In the genomic region with DNA sequence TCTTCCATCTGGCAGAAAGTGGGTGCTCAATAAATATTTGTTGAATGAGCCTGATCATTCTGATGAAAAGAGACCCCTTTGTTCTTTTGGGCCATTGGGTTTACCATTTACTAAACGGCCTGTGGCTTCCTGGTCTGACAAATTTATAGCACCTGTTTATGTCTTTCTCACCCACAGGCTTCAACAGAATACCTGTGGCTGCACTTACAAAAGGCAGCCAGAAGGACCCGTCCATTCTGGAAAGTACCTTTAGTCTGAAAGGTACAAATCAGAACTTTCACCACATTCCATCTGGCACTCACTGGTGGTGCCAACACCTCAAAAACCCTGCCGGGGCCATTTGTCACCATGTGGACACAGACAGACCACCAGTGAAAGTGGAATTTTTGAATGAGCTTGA, we compare ENCODE assay signal across 17 cellular contexts.
DNase-seq lines count a peak whose midpoint lies in the region; ATAC-seq, FAIRE-seq and TF ChIP-seq lines count a peak whose summit lies in the region.
"Had no signal": no experiment of that assay in that cellular context is flagged by ENCODE, and none has a peak within 500 bp of the region (broad histone marks: within the 10 kb centered on the region; RNA-seq: fewer than 3 reads in every experiment).

No MANE protein-coding gene starts in this region.

- intact Hi-C loops in GM12878 (cut with micrococcal nuclease; ENCODE audit: unreplicated experiment) = no loop called here

- ATAC-seq in A549 (no peak), GM12878 (peak; percentile 62), HG03521 (IDR thresholded peaks at IDR 0.05; ENCODE audit: unreplicated experiment) (no peak)
- ATAC-seq in activated naive CD8-positive, alpha-beta T cell treated with anti-CD3 and anti-CD28 coated beads, Interleukin-2, amount 50 U/mL, for 24 hours = no peak

- H2AFZ ChIP-seq in GM12878 (ENCODE audit: control insufficient read depth, low read depth, low read length) = no peak overlapping the region
- no peak overlapping the region for H2AFZ ChIP-seq in osteoblast (ENCODE audit: low read length)

- H3K27ac Mint-ChIP-seq in HFFc6 = peak overlapping the region; percentile 70
- H3K27ac Mint-ChIP-seq in activated naive CD8-positive, alpha-beta T cell treated with anti-CD3 and anti-CD28 coated beads, Interleukin-2, amount 50 U/mL, for 24 hours = no peak overlapping the region
- H3K27ac Mint-ChIP-seq: CD8-positive, alpha-beta memory T cell had no signal

- POLR2A ChIA-PET in A549 (lab: Yijun Ruan, JAX) (no interaction called here), GM12878 (lab: Charles Lee) (no interaction called here)

- TF ChIP-seq POLR2A in A549 (IDR thresholded peaks at IDR 0.05; ENCODE audit: low read length) (no peak), GM12878 (IDR thresholded peaks at IDR 0.05; ENCODE audit: low read depth, low read length) (no peak)

- H3K27ac ChIP-seq in A549 (peak overlapping the region; percentile 64 to 84), GM12878 (ENCODE audit: control insufficient read depth, insufficient read depth) (no peak overlapping the region), osteoblast (ENCODE audit: low read depth, low read length) (peak overlapping the region; percentile 89)

- no peaks in the 10 kb centered on the region for H3K27me3 ChIP-seq in GM12878 (replicated peaks in 1 of 2; ENCODE audit: control insufficient read depth in 2 of 2, insufficient read depth in 2 of 2, low read length in 1 of 2)
- no peaks in the 10 kb centered on the region for H3K27me3 ChIP-seq in osteoblast (ENCODE audit: insufficient read depth, low read length)

- TF ChIP-seq EP300 in A549 (IDR thresholded peaks at IDR 0.05) (no peak), GM12878 (IDR thresholded peaks at IDR 0.05; ENCODE audit: borderline replicate concordance in 1 of 2, control insufficient read depth in 1 of 2, low read depth in 2 of 2, low read length in 2 of 2) (no peak)

- H3K4me1 ChIP-seq in A549 (peaks cover 61% of the 10 kb centered on the region), GM12878 (ENCODE audit: control insufficient read depth, insufficient read depth, low read length) (no peaks in the 10 kb centered on the region), osteoblast (ENCODE audit: insufficient read depth, low read length) (peaks cover 61% of the 10 kb centered on the region)

- no peak for TF ChIP-seq CTCF in A549 (IDR thresholded peaks at IDR 0.05)
- TF ChIP-seq CTCF in HFFc6 (IDR thresholded peaks at IDR 0.05) = no peak
- TF ChIP-seq CTCF in GM12878 (IDR thresholded peaks at IDR 0.05 in 2 of 3, conservative IDR thresholded peaks at IDR 0.05 in 1 of 3; ENCODE audit: control insufficient read depth in 2 of 3, extremely low read depth in 1 of 3, insufficient read depth in 1 of 3, low read depth in 3 of 3, low read length in 3 of 3) = no peak
- no peak for TF ChIP-seq CTCF in osteoblast (IDR thresholded peaks at IDR 0.05; ENCODE audit: extremely low read depth, low read depth, low read length)
- TF ChIP-seq CTCF in D721Med (IDR thresholded peaks at IDR 0.05; ENCODE audit: insufficient read depth, missing control alignments) = no peak

- H3K9me3 ChIP-seq in A549 = peaks cover 8% of the 10 kb centered on the region; the same call in 2 of the 3 replicates
- no peaks in the 10 kb centered on the region for H3K9me3 ChIP-seq in GM12878 (replicated peaks; ENCODE audit: control insufficient read depth, insufficient read depth, low read length)
- H3K9me3 ChIP-seq in osteoblast (ENCODE audit: low read depth, low read length) = no peaks in the 10 kb centered on the region

- H3K79me2 ChIP-seq in GM12878 (ENCODE audit: control insufficient read depth, insufficient read depth, low read length) (no peaks in the 10 kb centered on the region), osteoblast (ENCODE audit: insufficient read depth, low read length) (no peaks in the 10 kb centered on the region)

- WGBS in A549 (ENCODE audit: missing lambda C conversion rate) = 77% methylated on average over 3 of the region's 3 CpGs
- 16% methylated on average over 3 of the region's 3 CpGs for WGBS in GM12878 (ENCODE audit: insufficient coverage, insufficient replicate concordance, low lambda C conversion rate, missing lambda C conversion rate)

- peaks cover 5% of the 10 kb centered on the region; the same call in 1 of the 2 replicates for H3K36me3 Mint-ChIP-seq in HFFc6 (ENCODE audit: low read depth)
- no peaks in the 10 kb centered on the region for H3K36me3 Mint-ChIP-seq in activated naive CD8-positive, alpha-beta T cell treated with anti-CD3 and anti-CD28 coated beads, Interleukin-2, amount 50 U/mL, for 24 hours (ENCODE audit: low read depth)
- H3K36me3 Mint-ChIP-seq: CD8-positive, alpha-beta memory T cell had no signal

- no peak overlapping the region for H3K4me3 Mint-ChIP-seq in HFFc6
- no peak overlapping the region for H3K4me3 Mint-ChIP-seq in activated naive CD8-positive, alpha-beta T cell treated with anti-CD3 and anti-CD28 coated beads, Interleukin-2, amount 50 U/mL, for 24 hours
- H3K4me3 Mint-ChIP-seq: CD8-positive, alpha-beta memory T cell had no signal

- CTCF ChIA-PET in A549 (lab: Yijun Ruan, JAX) (interaction anchor here (1.0 to 4.5 kb wide), 2 partner anchors 86 to 1130 kb away, joined by 3 to 29 read pairs; partner anchors contain the start of gene MEIS1), GM12878 (lab: Yijun Ruan, JAX) (no interaction called here)

- H3K9me3 Mint-ChIP-seq in HFFc6 = no peaks in the 10 kb centered on the region
- peaks cover 4% of the 10 kb centered on the region for H3K9me3 Mint-ChIP-seq in activated naive CD8-positive, alpha-beta T cell treated with anti-CD3 and anti-CD28 coated beads, Interleukin-2, amount 50 U/mL, for 24 hours

- SMC1A ChIA-PET in GM12878 (lab: Charles Lee; ENCODE audit: uncharacterized antibody, unreplicated experiment) = no interaction called here

- BruUV-seq in GM12878 (replicated peaks; lab: Mats Ljungman, UMichigan) = no TSS peak

- no peaks in the 10 kb centered on the region for H3K36me3 ChIP-seq in GM12878 (ENCODE audit: control insufficient read depth in 2 of 2, insufficient read depth in 2 of 2, low read length in 1 of 2)
- H3K36me3 ChIP-seq in osteoblast (ENCODE audit: insufficient read depth, low read length) = no peaks in the 10 kb centered on the region

- in situ Hi-C loops in GM12878 (cut with MboI) = no loop called here

- H3K4me1 Mint-ChIP-seq in HFFc6 (ENCODE audit: low read depth) = peaks cover 84% of the 10 kb centered on the region
- no peaks in the 10 kb centered on the region for H3K4me1 Mint-ChIP-seq in activated naive CD8-positive, alpha-beta T cell treated with anti-CD3 and anti-CD28 coated beads, Interleukin-2, amount 50 U/mL, for 24 hours
- H3K4me1 Mint-ChIP-seq: CD8-positive, alpha-beta memory T cell had no signal

- H3K27me3 Mint-ChIP-seq in HFFc6 (ENCODE audit: insufficient read depth) = no peaks in the 10 kb centered on the region
- H3K27me3 Mint-ChIP-seq in activated naive CD8-positive, alpha-beta T cell treated with anti-CD3 and anti-CD28 coated beads, Interleukin-2, amount 50 U/mL, for 24 hours = no peaks in the 10 kb centered on the region
- H3K27me3 Mint-ChIP-seq: CD8-positive, alpha-beta memory T cell had no signal

- no peaks in the 10 kb centered on the region for H4K20me1 ChIP-seq in GM12878 (ENCODE audit: control insufficient read depth, insufficient read depth)
- H4K20me1 ChIP-seq in osteoblast (ENCODE audit: insufficient read depth, low read length) = no peaks in the 10 kb centered on the region

- H3K4me3 ChIP-seq in A549 (no peak overlapping the region), GM12878 (no peak overlapping the region), osteoblast (ENCODE audit: insufficient read depth, low read length) (no peak overlapping the region)

- no peak for DNase-seq in A549 (ENCODE audit: low read depth in 1 of 2, low spot score in 1 of 2)
- no peak for DNase-seq in HFFc6
- DNase-seq in GM12878 (ENCODE audit: low read depth, low spot score) = no peak
- DNase-seq in osteoblast (ENCODE audit: insufficient read length, low spot score, missing footprints) = no peak
- no peak for DNase-seq in activated naive CD8-positive, alpha-beta T cell treated with anti-CD3 and anti-CD28 coated beads, Interleukin-2, amount 50 U/mL, for 24 hours
- DNase-seq in islet precursor cell = no peak
- DNase-seq in D721Med (ENCODE audit: insufficient read length, low spot score) = no peak
- DNase-seq: C1 segment of cervical spinal cord; CD8-positive, alpha-beta memory T cell; NCI-H1048; NCI-H1436 treated with DMSO at 0.1 percent for 48 hours; NCI-H2081; NCI-H748 treated with DMSO at 0.1 percent for 48 hours; OCI-M1; SHP77 treated with DMSO at 0.1 percent for 48 hours had no signal

- FAIRE-seq in A549 (lab: Jason Lieb, UNC) (no peak), GM12878 (lab: Jason Lieb, UNC) (no peak), D721Med (lab: Jason Lieb, UNC) (no peak)
- FAIRE-seq: A204.1 had no signal

- RAD21 ChIA-PET in GM12878 (lab: Charles Lee; ENCODE audit: unreplicated experiment) = no interaction called here

- no peak overlapping the region for H3K9ac ChIP-seq in GM12878 (ENCODE audit: control insufficient read depth, insufficient read depth, low read length)

- H3K4me2 ChIP-seq in A549 (no peak overlapping the region; the same call in 2 of the 3 replicates), GM12878 (ENCODE audit: control insufficient read depth, insufficient read depth) (no peak overlapping the region), osteoblast (ENCODE audit: insufficient read depth, low read length) (no peak overlapping the region)

- TF ChIP-seq RAD21 in A549 (conservative IDR thresholded peaks at IDR 0.05 in 1 of 2, IDR thresholded peaks at IDR 0.05 in 1 of 2) (no peak), GM12878 (IDR thresholded peaks at IDR 0.05; ENCODE audit: insufficient read depth, low read depth, low read length) (no peak)

TF ChIP-seq in A549, 52 proteins besides CTCF, POLR2A, EP300 and RAD21 (continues in another document):
- TF ChIP-seq HEYL (CRISPR knock-in tag; IDR thresholded peaks at IDR 0.05) (no peak), HOXB13 (CRISPR knock-in tag; IDR thresholded peaks at IDR 0.05; ENCODE audit: low read depth) (no peak), HDAC2 (IDR thresholded peaks at IDR 0.05) (no peak), FOXS1 (CRISPR knock-in tag; IDR thresholded peaks at IDR 0.05) (no peak), RNF2 (IDR thresholded peaks at IDR 0.05; ENCODE audit: borderline replicate concordance, low read depth) (no peak), HOXB5 (CRISPR knock-in tag; IDR thresholded peaks at IDR 0.05) (no peak), TP53 (CRISPR knock-in tag; IDR thresholded peaks at IDR 0.05) (no peak), PHF8 (IDR thresholded peaks at IDR 0.05; ENCODE audit: borderline replicate concordance, low read depth) (no peak)

TF ChIP-seq in GM12878, 131 proteins besides CTCF, POLR2A, EP300 and RAD21 (continues in another document):
- TF ChIP-seq TCF3 (IDR thresholded peaks at IDR 0.05; ENCODE audit: borderline replicate concordance, insufficient read depth, low read depth, low read length) = no peak
